16 cellular contexts compared by ENCODE assay signal in the genomic region with DNA sequence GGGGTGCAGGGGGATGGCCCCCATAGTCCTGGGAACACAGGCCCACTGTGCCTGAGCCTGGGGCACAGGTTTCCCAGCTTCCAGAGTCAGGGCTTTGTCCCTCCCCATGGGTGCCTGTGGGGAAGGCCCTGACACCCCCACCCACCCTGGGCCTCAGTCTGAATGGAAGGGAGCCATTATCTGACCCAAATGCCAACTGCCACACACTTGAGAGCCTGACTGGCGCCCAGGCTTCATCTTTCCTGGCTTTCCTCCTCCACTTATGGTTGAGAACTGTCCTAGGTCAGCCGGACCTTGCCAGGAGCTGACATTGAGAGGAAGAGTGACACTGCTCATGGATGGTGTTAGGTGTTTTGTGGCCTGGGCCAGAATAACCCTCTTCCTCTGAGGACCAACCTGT. TPM values are rescaled to one million over a fixed set of nuclear protein-coding genes. Genes with fewer than 3 reads are reported as not detected.
A peak's percentile ranks its signal among the peaks of the same experiment; 100 is the strongest.
DNase-seq lines count a peak whose midpoint lies in the region; TF ChIP-seq lines count a peak whose summit lies in the region.
"Had no signal": no experiment of that assay in that cellular context is flagged by ENCODE, and none has a peak within 500 bp of the region (broad histone marks: within the 10 kb centered on the region; RNA-seq: fewer than 3 reads in every experiment).

No MANE protein-coding gene starts in this region.

- TF ChIP-seq POLR2A in esophagus squamous epithelium (IDR thresholded peaks at IDR 0.05) (no peak), stomach (IDR thresholded peaks at IDR 0.05) (no peak)

- no peaks in the 10 kb centered on the region for H3K36me3 Mint-ChIP-seq in activated T-helper 2 cell treated with anti-CD3 and anti-CD28 coated beads, Interferon-gamma antibody, Interleukin-2, Interleukin-4, amounts not matched to agents 10 μg/mL and 5 μg/mL and 100 μg/mL, durations not matched to agents 14 hours and 24 hours and 36 hours (ENCODE audit: low read depth)
- no peaks in the 10 kb centered on the region for H3K36me3 Mint-ChIP-seq in CD4-positive, alpha-beta memory T cell
- H3K36me3 Mint-ChIP-seq: stimulated activated effector memory CD8-positive, alpha-beta T cell treated with anti-CD3 and anti-CD28 coated beads, Interleukin-12 subunit alpha, Interleukin-12 subunit beta, amount 100 ng/mL, for 72 hours had no signal

- no peaks in the 10 kb centered on the region for H3K27me3 ChIP-seq in BLaER1
- H3K27me3 ChIP-seq in esophagus squamous epithelium, result no peaks in the 10 kb centered on the region
- H3K27me3 ChIP-seq in mucosa of rectum (ENCODE audit: control insufficient read depth in 2 of 2, insufficient read depth in 2 of 2, low read length in 2 of 2), result no peaks in the 10 kb centered on the region
- no peaks in the 10 kb centered on the region for H3K27me3 ChIP-seq in stomach
- H3K27me3 ChIP-seq in CD4-positive, alpha-beta memory T cell (ENCODE audit: insufficient read depth, low read length), result no peaks in the 10 kb centered on the region

- no peak overlapping the region for H3K4me3 ChIP-seq in BLaER1
- no peak overlapping the region for H3K4me3 ChIP-seq in esophagus squamous epithelium
- H3K4me3 ChIP-seq in mucosa of rectum (ENCODE audit: low read length in 2 of 2), result no peak overlapping the region
- no peak overlapping the region for H3K4me3 ChIP-seq in stomach
- H3K4me3 ChIP-seq in CD4-positive, alpha-beta memory T cell (ENCODE audit: low read length in 2 of 2), result no peak overlapping the region

- H3K27me3 Mint-ChIP-seq in activated T-helper 2 cell treated with anti-CD3 and anti-CD28 coated beads, Interferon-gamma antibody, Interleukin-2, Interleukin-4, amounts not matched to agents 10 μg/mL and 5 μg/mL and 100 μg/mL, durations not matched to agents 14 hours and 24 hours and 36 hours (ENCODE audit: low read depth), result peaks cover 6% of the 10 kb centered on the region
- H3K27me3 Mint-ChIP-seq in CD4-positive, alpha-beta memory T cell, result peaks cover 3% of the 10 kb centered on the region in 2 donors

- no peak for TF ChIP-seq CTCF in esophagus squamous epithelium (IDR thresholded peaks at IDR 0.05)
- TF ChIP-seq CTCF in stomach (IDR thresholded peaks at IDR 0.05), result no peak

- CTCF ChIA-PET in CD4-positive, alpha-beta memory T cell (lab: Charles Lee; ENCODE audit: partially characterized antibody), result no interaction called here

- H3K4me1 ChIP-seq in BLaER1 (peaks cover 32% of the 10 kb centered on the region), esophagus squamous epithelium (peaks cover 17 to 80% (median 43%) of the 10 kb centered on the region in 3 donors), mucosa of rectum (ENCODE audit: control insufficient read depth in 2 of 2, insufficient read depth in 2 of 2, low read length in 2 of 2) (peaks cover 7 to 10% of the 10 kb centered on the region in 2 donors), stomach (peaks cover 12 to 81% (median 62%) of the 10 kb centered on the region in 4 donors)
- no peaks in the 10 kb centered on the region for H3K4me1 ChIP-seq in CD4-positive, alpha-beta memory T cell (ENCODE audit: insufficient read depth, low read length)

- no peak overlapping the region for H3K4me3 Mint-ChIP-seq in activated T-helper 2 cell treated with anti-CD3 and anti-CD28 coated beads, Interferon-gamma antibody, Interleukin-2, Interleukin-4, amounts not matched to agents 10 μg/mL and 5 μg/mL and 100 μg/mL, durations not matched to agents 14 hours and 24 hours and 36 hours (ENCODE audit: low read depth)
- no peak overlapping the region for H3K4me3 Mint-ChIP-seq in CD4-positive, alpha-beta memory T cell
- H3K4me3 Mint-ChIP-seq: activated naive CD4-positive, alpha-beta T cell treated with anti-CD3 and anti-CD28 coated beads for 36 hours; nephron; stimulated activated effector memory CD8-positive, alpha-beta T cell treated with anti-CD3 and anti-CD28 coated beads, Interleukin-12 subunit alpha, Interleukin-12 subunit beta, amount 100 ng/mL, for 72 hours; T-helper 1 cell treated with Interleukin-12 subunit alpha and Interleukin-12 subunit beta and Interleukin-4 antibody, amounts not matched to agents 30 μg/mL and 1 μg/mL, for 36 hours had no signal

- H3K9me3 Mint-ChIP-seq in activated T-helper 2 cell treated with anti-CD3 and anti-CD28 coated beads, Interferon-gamma antibody, Interleukin-2, Interleukin-4, amounts not matched to agents 10 μg/mL and 5 μg/mL and 100 μg/mL, durations not matched to agents 14 hours and 24 hours and 36 hours, result no peaks in the 10 kb centered on the region
- no peaks in the 10 kb centered on the region for H3K9me3 Mint-ChIP-seq in CD4-positive, alpha-beta memory T cell
- H3K9me3 Mint-ChIP-seq: activated naive CD4-positive, alpha-beta T cell treated with anti-CD3 and anti-CD28 coated beads for 36 hours; nephron; stimulated activated effector memory CD8-positive, alpha-beta T cell treated with anti-CD3 and anti-CD28 coated beads, Interleukin-12 subunit alpha, Interleukin-12 subunit beta, amount 100 ng/mL, for 72 hours; T-helper 1 cell treated with Interleukin-12 subunit alpha and Interleukin-12 subunit beta and Interleukin-4 antibody, amounts not matched to agents 30 μg/mL and 1 μg/mL, for 36 hours had no signal

- no peak for TF ChIP-seq EP300 in stomach (IDR thresholded peaks at IDR 0.05)

- H3K27ac ChIP-seq in BLaER1, result no peak overlapping the region
- peak overlapping the region; percentile 72 to 96 (median 94) for H3K27ac ChIP-seq in esophagus squamous epithelium
- peak overlapping the region; percentile 25 to 72 for H3K27ac ChIP-seq in mucosa of rectum (ENCODE audit: low read depth in 2 of 2, low read length in 2 of 2)
- peak overlapping the region; percentile 66 to 94 (median 84) for H3K27ac ChIP-seq in stomach
- no peak overlapping the region for H3K27ac ChIP-seq in CD4-positive, alpha-beta memory T cell (ENCODE audit: low read depth, low read length)
- H3K27ac ChIP-seq: WERI-Rb-1 had no signal

- intact Hi-C loops in esophagus squamous epithelium (cut with DNase I) (no loop called here), stomach (cut with DNase I; ENCODE audit: low total_unique reads) (no loop called here)
- intact Hi-C loops in activated T-helper 2 cell treated with anti-CD3 and anti-CD28 coated beads, Interferon-gamma antibody, Interleukin-2, Interleukin-4, amounts not matched to agents 10 μg/mL and 5 μg/mL and 100 μg/mL, durations not matched to agents 14 hours and 24 hours and 36 hours (cut with micrococcal nuclease), result no loop called here
- intact Hi-C loops in CD4-positive, alpha-beta memory T cell (cut with micrococcal nuclease), result no loop called here

- H3K4me1 Mint-ChIP-seq in activated T-helper 2 cell treated with anti-CD3 and anti-CD28 coated beads, Interferon-gamma antibody, Interleukin-2, Interleukin-4, amounts not matched to agents 10 μg/mL and 5 μg/mL and 100 μg/mL, durations not matched to agents 14 hours and 24 hours and 36 hours (ENCODE audit: low read depth), result no peaks in the 10 kb centered on the region
- H3K4me1 Mint-ChIP-seq in CD4-positive, alpha-beta memory T cell, result peaks cover 0 to 2% (median 0%) of the 10 kb centered on the region in 4 donors
- H3K4me1 Mint-ChIP-seq: stimulated activated effector memory CD8-positive, alpha-beta T cell treated with anti-CD3 and anti-CD28 coated beads, Interleukin-12 subunit alpha, Interleukin-12 subunit beta, amount 100 ng/mL, for 72 hours had no signal

- H3K9ac ChIP-seq in BLaER1, result no peak overlapping the region
- no peak overlapping the region for H3K9ac ChIP-seq in mucosa of rectum (ENCODE audit: low read depth in 1 of 2, low read length in 2 of 2)

- H3K9me3 ChIP-seq in BLaER1 (peaks cover 15% of the 10 kb centered on the region), esophagus squamous epithelium (no peaks in the 10 kb centered on the region), mucosa of rectum (ENCODE audit: control insufficient read depth in 2 of 2, low read length in 2 of 2) (no peaks in the 10 kb centered on the region), stomach (no peaks in the 10 kb centered on the region)
- H3K9me3 ChIP-seq in CD4-positive, alpha-beta memory T cell (ENCODE audit: control insufficient read depth in 1 of 2, low read length in 2 of 2), result no peaks in the 10 kb centered on the region

- no CpG with 5 or more reads among the region's 2 CpGs for WGBS in esophagus squamous epithelium, 2 donors
- WGBS in stomach, 5 donors, result 76 to 92% (median 91%) methylated on average over 2 of the region's 2 CpGs

- H4K20me1 ChIP-seq in BLaER1, result peaks cover 18% of the 10 kb centered on the region

- H3K36me3 ChIP-seq in BLaER1 (no peaks in the 10 kb centered on the region), esophagus squamous epithelium (peaks cover 0 to 3% (median 0%) of the 10 kb centered on the region in 3 donors), mucosa of rectum (ENCODE audit: control insufficient read depth in 2 of 2, insufficient read depth in 2 of 2, low read length in 2 of 2) (peaks cover 0 to 3% of the 10 kb centered on the region in 2 donors), stomach (no peaks in the 10 kb centered on the region)
- no peaks in the 10 kb centered on the region for H3K36me3 ChIP-seq in CD4-positive, alpha-beta memory T cell (ENCODE audit: insufficient read depth, low read length)
- H3K36me3 ChIP-seq: WERI-Rb-1 had no signal

- H3K4me2 ChIP-seq in BLaER1, result peak overlapping the region; percentile 82

- POLR2A ChIA-PET in CD4-positive, alpha-beta memory T cell (lab: Charles Lee; ENCODE audit: partially characterized antibody), result no interaction called here

- H3K27ac Mint-ChIP-seq in activated T-helper 2 cell treated with anti-CD3 and anti-CD28 coated beads, Interferon-gamma antibody, Interleukin-2, Interleukin-4, amounts not matched to agents 10 μg/mL and 5 μg/mL and 100 μg/mL, durations not matched to agents 14 hours and 24 hours and 36 hours, result no peak overlapping the region
- peak overlapping the region in 1 of 7 donors; percentile 32 for H3K27ac Mint-ChIP-seq in CD4-positive, alpha-beta memory T cell
- H3K27ac Mint-ChIP-seq: activated naive CD4-positive, alpha-beta T cell treated with anti-CD3 and anti-CD28 coated beads for 36 hours; stimulated activated effector memory CD8-positive, alpha-beta T cell treated with anti-CD3 and anti-CD28 coated beads, Interleukin-12 subunit alpha, Interleukin-12 subunit beta, amount 100 ng/mL, for 72 hours; T-helper 1 cell treated with Interleukin-12 subunit alpha and Interleukin-12 subunit beta and Interleukin-4 antibody, amounts not matched to agents 30 μg/mL and 1 μg/mL, for 36 hours had no signal

- DNase-seq in esophagus squamous epithelium (lab: John Stamatoyannopoulos, UW) (no peak), stomach (no peak), NCI-H2107 (lab: John Stamatoyannopoulos, UW) (no peak), HCEC 1CT (no peak)
- DNase-seq in activated T-helper 2 cell treated with anti-CD3 and anti-CD28 coated beads, Interferon-gamma antibody, Interleukin-2, Interleukin-4, amounts not matched to agents 10 μg/mL and 5 μg/mL and 100 μg/mL, durations not matched to agents 14 hours and 24 hours and 36 hours (ENCODE audit: low spot score), result no peak
- DNase-seq in CD4-positive, alpha-beta memory T cell, result no peak
- DNase-seq: activated CD4-positive, alpha-beta T cell treated with anti-CD3 and anti-CD28 coated beads, Interleukin-2, amount 50 U/mL, for 48 hours; activated naive CD4-positive, alpha-beta T cell treated with anti-CD3 and anti-CD28 coated beads for 36 hours; NCI-H1105; NCI-H748 treated with DMSO at 0.1 percent for 48 hours; WERI-Rb-1 had no signal

RNA-seq across cellular contexts. Expression of a gene that starts 24.0 kb away (rescaled TPM):
- total RNA-seq in esophagus squamous epithelium, result 10 to 100 TPM in 3 of 4 donors, 1 to 10 TPM in 1; 7.1 to 22.1 (median 13.8) TPM
- total RNA-seq in stomach, result 10 to 100 TPM in 4 of 5 donors, 1 to 10 TPM in 1; 7.2 to 63.0 (median 35.1) TPM
- 10 to 100 TPM in 1 of 3 donors, 1 to 10 TPM in 2; 6.7 to 15.8 (median 7.4) TPM for polyA plus RNA-seq in stomach
- 0.11 and 0.21 TPM in 2 replicates for total RNA-seq in activated T-helper 2 cell treated with anti-CD3 and anti-CD28 coated beads, Interferon-gamma antibody, Interleukin-2, Interleukin-4, amounts not matched to agents 10 μg/mL and 5 μg/mL and 100 μg/mL, durations not matched to agents 14 hours and 24 hours and 36 hours
- total RNA-seq in CD4-positive, alpha-beta memory T cell, result under 1 TPM; 0.19 to 0.38 TPM
- polyA plus RNA-seq in CD4-positive, alpha-beta memory T cell, result not detected

Comparison
In these comparisons a context has a peak if more than half of its experiments do, and no peak if none do; other contexts are left out.
1. H3K27ac ChIP-seq: peak in esophagus squamous epithelium (4 of 4), mucosa of rectum (2 of 2) and stomach (5 of 5); none in BLaER1 (single experiment) and CD4-positive, alpha-beta memory T cell (single experiment).